17 cellular contexts compared by ENCODE assay signal in genomic region chr16:88881675-88882357, GRCh38. TPM values are rescaled to one million over a fixed set of nuclear protein-coding genes. Genes with fewer than 3 reads are reported as not detected.
"Had no signal": no experiment of that assay in that cellular context is flagged by ENCODE, and none has a peak within 500 bp of the region (broad histone marks: within the 10 kb centered on the region; RNA-seq: fewer than 3 reads in every experiment).

No MANE protein-coding gene starts in this region.

- H3K9me3 ChIP-seq: psoas muscle, stomach had no signal

- H3K27ac Mint-ChIP-seq: activated CD8-positive, alpha-beta memory T cell treated with anti-CD3 and anti-CD28 coated beads, Interleukin-2, amount 10 ng/mL, durations not matched to agents 7 days and 5 days; activated T-cell treated with anti-CD3 and anti-CD28 coated beads, Interleukin-2, amount 50 U/mL, for 24 hours; natural killer cell treated with Interleukin-12 subunit alpha and Interleukin-12 subunit beta and Interleukin-15 and Interleukin-18, amount 100 ng/mL, for 72 hours; T-helper 17 cell had no signal

- ATAC-seq: activated CD8-positive, alpha-beta memory T cell treated with anti-CD3 and anti-CD28 coated beads, Interleukin-2, amount 10 ng/mL, durations not matched to agents 7 days and 5 days; natural killer cell treated with Interleukin-12 subunit alpha and Interleukin-12 subunit beta and Interleukin-15 and Interleukin-18, amount 100 ng/mL, for 72 hours; psoas muscle had no signal

- H3K4me3 Mint-ChIP-seq: activated CD8-positive, alpha-beta memory T cell treated with anti-CD3 and anti-CD28 coated beads, Interleukin-2, amount 10 ng/mL, durations not matched to agents 7 days and 5 days; activated T-cell treated with anti-CD3 and anti-CD28 coated beads, Interleukin-2, amount 50 U/mL, for 24 hours; brain; natural killer cell treated with Interleukin-12 subunit alpha and Interleukin-12 subunit beta and Interleukin-15 and Interleukin-18, amount 100 ng/mL, for 72 hours; T-helper 17 cell had no signal

- DNase-seq: activated CD4-positive, CD25-positive, alpha-beta regulatory T cell; activated CD8-positive, alpha-beta memory T cell treated with anti-CD3 and anti-CD28 coated beads, Interleukin-2, amount 10 ng/mL, durations not matched to agents 7 days and 5 days; activated gamma-delta T cell; activated T-cell treated with anti-CD3 and anti-CD28 coated beads, Interleukin-2, amount 50 U/mL, for 24 hours; cerebellar nuclear complex; dermis blood vessel endothelial cell; glutamatergic neuron; occipital lobe; psoas muscle; stimulated activated CD4-positive, alpha-beta T cell treated with anti-CD3 and anti-CD28 coated beads, Interleukin-12 subunit alpha, Interleukin-12 subunit beta, amount 100 ng/mL, for 4 hours; T-helper 17 cell had no signal

- FAIRE-seq: endometrium had no signal

- H3K4me3 ChIP-seq: psoas muscle had no signal

- H3K4me1 Mint-ChIP-seq: activated CD8-positive, alpha-beta memory T cell treated with anti-CD3 and anti-CD28 coated beads, Interleukin-2, amount 10 ng/mL, durations not matched to agents 7 days and 5 days had no signal

- H3K9me3 Mint-ChIP-seq: activated T-cell treated with anti-CD3 and anti-CD28 coated beads, Interleukin-2, amount 50 U/mL, for 24 hours; brain; natural killer cell treated with Interleukin-12 subunit alpha and Interleukin-12 subunit beta and Interleukin-15 and Interleukin-18, amount 100 ng/mL, for 72 hours had no signal

- H3K27me3 Mint-ChIP-seq: activated CD8-positive, alpha-beta memory T cell treated with anti-CD3 and anti-CD28 coated beads, Interleukin-2, amount 10 ng/mL, durations not matched to agents 7 days and 5 days; activated T-cell treated with anti-CD3 and anti-CD28 coated beads, Interleukin-2, amount 50 U/mL, for 24 hours; brain; natural killer cell treated with Interleukin-12 subunit alpha and Interleukin-12 subunit beta and Interleukin-15 and Interleukin-18, amount 100 ng/mL, for 72 hours had no signal

- H3K27ac ChIP-seq: stomach had no signal

- H3K36me3 Mint-ChIP-seq: activated CD8-positive, alpha-beta memory T cell treated with anti-CD3 and anti-CD28 coated beads, Interleukin-2, amount 10 ng/mL, durations not matched to agents 7 days and 5 days; natural killer cell treated with Interleukin-12 subunit alpha and Interleukin-12 subunit beta and Interleukin-15 and Interleukin-18, amount 100 ng/mL, for 72 hours had no signal

RNA-seq across cellular contexts. Expression of gene PABPN1L, which starts 15.4 kb away (rescaled TPM):
- total RNA-seq: activated CD8-positive, alpha-beta memory T cell treated with anti-CD3 and anti-CD28 coated beads, Interleukin-2, amount 10 ng/mL, durations not matched to agents 7 days and 5 days; dermis blood vessel endothelial cell; esophagus mucosa; fibroblast of villous mesenchyme; natural killer cell treated with Interleukin-12 subunit alpha and Interleukin-12 subunit beta and Interleukin-15 and Interleukin-18, amount 100 ng/mL, for 72 hours; occipital lobe; psoas muscle; stomach; T-helper 17 cell had no signal
- polyA plus RNA-seq: psoas muscle had no signal
